Comparison of ENCODE assay signal across 14 cellular contexts in the genomic region with DNA sequence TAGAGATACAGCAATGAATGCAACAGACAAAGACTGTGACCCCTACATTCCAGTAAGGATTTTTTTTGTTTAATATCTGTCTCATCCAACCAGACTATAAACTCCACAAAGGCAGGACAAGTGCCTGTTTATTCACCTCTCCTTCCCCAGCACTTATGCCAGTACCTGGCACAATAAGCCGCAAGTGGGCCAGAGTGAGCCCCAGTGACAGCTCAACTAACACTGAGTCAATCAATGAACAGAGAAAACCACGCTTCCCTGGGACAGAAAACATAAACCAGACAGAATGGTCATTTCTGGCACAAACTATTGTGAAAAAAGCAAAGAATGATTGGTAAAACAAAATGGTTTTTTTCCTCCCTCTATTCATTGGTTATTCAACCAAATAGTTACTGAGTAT.
"Had no signal": no experiment of that assay in that cellular context is flagged by ENCODE, and none has a peak within 500 bp of the region (broad histone marks: within the 10 kb centered on the region; RNA-seq: fewer than 3 reads in every experiment).

No MANE protein-coding gene starts in this region.

- H3K27me3 Mint-ChIP-seq: naive thymus-derived CD4-positive, alpha-beta T cell had no signal

- H3K4me2 ChIP-seq: hepatocyte had no signal

- DNase-seq: effector memory CD4-positive, alpha-beta T cell; kidney; left cardiac atrium; posterior cingulate gyrus; stimulated activated CD4-positive, alpha-beta T cell treated with anti-CD3 and anti-CD28 coated beads, Interleukin-2, amount 100 ng/mL, for 24 hours; stimulated activated CD4-positive, alpha-beta T cell treated with anti-CD3 and anti-CD28 coated beads, Interleukin-4, amount 100 ng/mL, for 4 hours; stimulated activated naive CD4-positive, alpha-beta T cell treated with Interleukin-2 at 50 U/mL for 16 hours; tibial artery; upper lobe of left lung; uterus had no signal

- H3K27ac ChIP-seq: epithelial cell of prostate, foreskin keratinocyte, hepatocyte, tibial artery, uterus had no signal

- H3K27me3 ChIP-seq: foreskin keratinocyte, hepatocyte, tibial artery, upper lobe of left lung, uterus had no signal

- H3K4me1 ChIP-seq: tibial artery, upper lobe of left lung, uterus had no signal

- H2AFZ ChIP-seq: hepatocyte had no signal

- H3K9me3 ChIP-seq: tibial artery, upper lobe of left lung, uterus had no signal

- H3K36me3 ChIP-seq: uterus had no signal

- H3K4me3 Mint-ChIP-seq: naive thymus-derived CD4-positive, alpha-beta T cell had no signal

- H3K4me3 ChIP-seq: hepatocyte, tibial artery, upper lobe of left lung, uterus had no signal
